In the genomic region with DNA sequence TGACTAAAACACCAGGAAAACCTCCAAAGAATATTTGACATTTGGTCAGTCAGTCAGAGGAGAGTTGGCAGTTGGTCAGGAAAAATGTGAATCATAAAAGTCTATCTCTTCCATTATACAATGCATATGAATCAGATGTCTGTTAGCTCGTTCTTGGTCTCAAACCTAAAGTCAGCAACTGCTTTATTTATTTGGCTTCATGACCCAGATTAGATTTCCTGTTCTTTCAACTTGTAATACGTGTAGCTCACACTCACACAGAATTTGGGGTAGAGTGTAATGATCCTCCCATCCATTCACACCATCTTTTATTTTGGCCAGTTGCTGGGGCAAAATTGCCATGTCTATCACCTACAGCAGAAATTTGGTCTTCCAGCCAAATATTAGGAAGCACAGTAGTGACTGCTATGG, we compare ENCODE assay signal across 12 cellular contexts.
DNase-seq lines count a peak whose midpoint lies in the region; ATAC-seq, FAIRE-seq and TF ChIP-seq lines count a peak whose summit lies in the region.
"Had no signal": no experiment of that assay in that cellular context is flagged by ENCODE, and none has a peak within 500 bp of the region (broad histone marks: within the 10 kb centered on the region; RNA-seq: fewer than 3 reads in every experiment).

No MANE protein-coding gene starts in this region.

- no CpG with 5 or more reads among the region's 2 CpGs for WGBS in mesendoderm (ENCODE audit: extremely low coverage, insufficient coverage, low lambda C conversion rate)
- 4 to 19% (median 12%) methylated on average over 2 of the region's 2 CpGs for WGBS in stomach, 5 donors

- no peak for ATAC-seq in stimulated activated memory B cell treated with anti-CD40 and anti-IgM and Interleukin-4, amounts not matched to agents 10 μg/mL and 1 μg/mL and 100 μg/mL, for 72 hours
- ATAC-seq in GM19467 (IDR thresholded peaks at IDR 0.05; ENCODE audit: unreplicated experiment), result no peak
- no peak for ATAC-seq in GM19035 (IDR thresholded peaks at IDR 0.05; ENCODE audit: unreplicated experiment)
- ATAC-seq: natural killer cell treated with Interleukin-12 subunit alpha and Interleukin-12 subunit beta and Interleukin-15 and Interleukin-18, amount 100 ng/mL, for 72 hours had no signal

- no peak overlapping the region for H3K23ac ChIP-seq in mesendoderm (ENCODE audit: low read length)

- TF ChIP-seq POLR2A in stomach (IDR thresholded peaks at IDR 0.05), result no peak

- peak; percentile 41 for FAIRE-seq in RCC 7860 (lab: Jason Lieb, UNC)

- no peaks in the 10 kb centered on the region for H3K79me1 ChIP-seq in mesendoderm (ENCODE audit: low read length)

- no peaks in the 10 kb centered on the region for H3K79me2 ChIP-seq in mesendoderm (ENCODE audit: control insufficient read depth, insufficient read depth, low read length)

- H3K9me3 ChIP-seq in stomach, result peaks cover 0 to 6% (median 3%) of the 10 kb centered on the region in 4 donors

- H3K27me3 Mint-ChIP-seq in stimulated activated memory B cell treated with anti-CD40 and anti-IgM and Interleukin-4, amounts not matched to agents 10 μg/mL and 1 μg/mL and 100 μg/mL, for 72 hours, result no peaks in the 10 kb centered on the region
- H3K27me3 Mint-ChIP-seq: activated naive CD8-positive, alpha-beta T cell treated with anti-CD3 and anti-CD28 coated beads, Interleukin-2, amount 10 ng/mL, durations not matched to agents 7 days and 5 days; natural killer cell treated with Interleukin-12 subunit alpha and Interleukin-12 subunit beta and Interleukin-15 and Interleukin-18, amount 100 ng/mL, for 72 hours had no signal

- H3K27ac Mint-ChIP-seq in stimulated activated memory B cell treated with anti-CD40 and anti-IgM and Interleukin-4, amounts not matched to agents 10 μg/mL and 1 μg/mL and 100 μg/mL, for 72 hours, result no peak overlapping the region
- H3K27ac Mint-ChIP-seq: activated naive CD8-positive, alpha-beta T cell treated with anti-CD3 and anti-CD28 coated beads, Interleukin-2, amount 10 ng/mL, durations not matched to agents 7 days and 5 days; natural killer cell treated with Interleukin-12 subunit alpha and Interleukin-12 subunit beta and Interleukin-15 and Interleukin-18, amount 100 ng/mL, for 72 hours had no signal

- no peak for TF ChIP-seq CTCF in stomach (IDR thresholded peaks at IDR 0.05)

- H3K27ac ChIP-seq in mesendoderm (ENCODE audit: low read depth, low read length), result no peak overlapping the region
- H3K27ac ChIP-seq in stomach, result no peak overlapping the region

- H3K4me1 ChIP-seq in mesendoderm (ENCODE audit: control insufficient read depth, low read depth, low read length) (no peaks in the 10 kb centered on the region), stomach (peaks cover 0 to 27% (median 7%) of the 10 kb centered on the region in 4 donors)

- H3K4me3 ChIP-seq in mesendoderm (ENCODE audit: low read length) (no peak overlapping the region), stomach (no peak overlapping the region)

- no peak overlapping the region for H4K8ac ChIP-seq in mesendoderm (ENCODE audit: low read depth, low read length)

- H2BK120ac ChIP-seq in mesendoderm (ENCODE audit: low read depth, low read length), result peak overlapping the region; percentile 73

- no peak overlapping the region for H3K9ac ChIP-seq in mesendoderm (ENCODE audit: low read length)

- peak overlapping the region; percentile 51 for H3K18ac ChIP-seq in mesendoderm (ENCODE audit: low read length)

- H4K5ac ChIP-seq in mesendoderm (ENCODE audit: low read length), result no peak overlapping the region

- H3K36me3 ChIP-seq in mesendoderm (ENCODE audit: control insufficient read depth, insufficient read depth, low read length), result no peaks in the 10 kb centered on the region
- no peaks in the 10 kb centered on the region for H3K36me3 ChIP-seq in stomach

- intact Hi-C loops in stomach (cut with DNase I; ENCODE audit: low total_unique reads), result no loop called here

- no peaks in the 10 kb centered on the region for H3K36me3 Mint-ChIP-seq in stimulated activated memory B cell treated with anti-CD40 and anti-IgM and Interleukin-4, amounts not matched to agents 10 μg/mL and 1 μg/mL and 100 μg/mL, for 72 hours
- H3K36me3 Mint-ChIP-seq: natural killer cell treated with Interleukin-12 subunit alpha and Interleukin-12 subunit beta and Interleukin-15 and Interleukin-18, amount 100 ng/mL, for 72 hours had no signal

- H3K4me1 Mint-ChIP-seq in stimulated activated memory B cell treated with anti-CD40 and anti-IgM and Interleukin-4, amounts not matched to agents 10 μg/mL and 1 μg/mL and 100 μg/mL, for 72 hours, result no peaks in the 10 kb centered on the region
- H3K4me1 Mint-ChIP-seq: activated naive CD8-positive, alpha-beta T cell treated with anti-CD3 and anti-CD28 coated beads, Interleukin-2, amount 10 ng/mL, durations not matched to agents 7 days and 5 days had no signal

- no peak overlapping the region for H3K4ac ChIP-seq in mesendoderm (ENCODE audit: low read depth, low read length)

- no peak overlapping the region for H3K4me3 Mint-ChIP-seq in stimulated activated memory B cell treated with anti-CD40 and anti-IgM and Interleukin-4, amounts not matched to agents 10 μg/mL and 1 μg/mL and 100 μg/mL, for 72 hours
- H3K4me3 Mint-ChIP-seq: activated naive CD8-positive, alpha-beta T cell treated with anti-CD3 and anti-CD28 coated beads, Interleukin-2, amount 10 ng/mL, durations not matched to agents 7 days and 5 days; natural killer cell treated with Interleukin-12 subunit alpha and Interleukin-12 subunit beta and Interleukin-15 and Interleukin-18, amount 100 ng/mL, for 72 hours had no signal

- no peak overlapping the region for H3K4me2 ChIP-seq in mesendoderm (ENCODE audit: low read length)

- peaks cover 4% of the 10 kb centered on the region for H3K9me3 Mint-ChIP-seq in stimulated activated memory B cell treated with anti-CD40 and anti-IgM and Interleukin-4, amounts not matched to agents 10 μg/mL and 1 μg/mL and 100 μg/mL, for 72 hours

- no peak for TF ChIP-seq EP300 in stomach (IDR thresholded peaks at IDR 0.05)

- H2BK5ac ChIP-seq in mesendoderm (ENCODE audit: low read length), result no peak overlapping the region

- no peak overlapping the region for H3K56ac ChIP-seq in mesendoderm (ENCODE audit: low read length)

- DNase-seq in EH (ENCODE audit: low read depth), result peak; percentile 89
- no peak for DNase-seq in RCC 7860 (ENCODE audit: low spot score)
- DNase-seq in dermis blood vessel endothelial cell, result peak; percentile 85
- peak; percentile 65 for DNase-seq in mesendoderm
- no peak for DNase-seq in stomach
- DNase-seq: activated CD4-positive, alpha-beta T cell treated with anti-CD3 and anti-CD28 coated beads, Interleukin-2, amount 50 U/mL, for 1 hour; activated naive CD8-positive, alpha-beta T cell treated with anti-CD3 and anti-CD28 coated beads, Interleukin-2, amount 10 ng/mL, durations not matched to agents 7 days and 5 days; stimulated activated CD4-positive, alpha-beta T cell treated with anti-CD3 and anti-CD28 coated beads, Interleukin-12 subunit alpha, Interleukin-12 subunit beta, amount 100 ng/mL, for 4 hours had no signal

- H3K27me3 ChIP-seq in mesendoderm (ENCODE audit: insufficient read depth, low read length, poor library complexity) (no peaks in the 10 kb centered on the region), stomach (no peaks in the 10 kb centered on the region)

- no peak overlapping the region for H2BK15ac ChIP-seq in mesendoderm (replicated peaks; ENCODE audit: low read depth)

- H2AK5ac ChIP-seq in mesendoderm (ENCODE audit: low read length), result no peak overlapping the region

Comparison
In these comparisons a context has a peak if more than half of its experiments do, and no peak if none do; other contexts are left out.
1. DNase-seq: peak in EH (single experiment), dermis blood vessel endothelial cell (single experiment) and mesendoderm (single experiment); none in RCC 7860 (single experiment) and stomach (single experiment).